In the genomic region with DNA sequence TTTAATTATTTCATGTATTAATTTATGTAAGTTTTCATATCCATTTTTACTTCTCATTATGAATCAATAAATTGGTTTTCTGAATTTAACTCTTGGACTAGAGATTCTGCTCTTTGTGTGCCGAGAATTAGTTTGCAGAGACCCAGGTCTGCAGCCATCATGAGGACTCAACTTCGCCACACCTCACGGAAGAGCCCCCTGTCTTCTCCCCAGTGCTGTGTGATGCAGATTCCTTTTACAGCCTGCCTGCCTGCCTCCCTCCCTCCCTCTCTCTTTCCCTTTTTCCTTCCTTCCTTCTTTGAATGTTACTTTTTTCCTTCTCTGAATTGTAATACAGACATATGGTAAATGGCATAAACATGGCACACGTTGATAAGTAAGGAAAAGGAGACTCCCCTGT, we compare ENCODE assay signal across 8 cellular contexts.
"Had no signal": no experiment of that assay in that cellular context is flagged by ENCODE, and none has a peak within 500 bp of the region (broad histone marks: within the 10 kb centered on the region; RNA-seq: fewer than 3 reads in every experiment).

No MANE protein-coding gene starts in this region.

- ATAC-seq: HepG2 had no signal

- H3K4me1 Mint-ChIP-seq: IgD-negative memory B cell had no signal

- H3K9ac ChIP-seq: GM23248, KMS-11 had no signal

- H3K4me3 ChIP-seq: GM23248 had no signal

- H3K4me3 Mint-ChIP-seq: H9, IgD-negative memory B cell had no signal

- DNase-seq: GM23248, H9, HCEC 1CT, KBM-7 had no signal

- H3K9me3 Mint-ChIP-seq: H9 had no signal

- H3K27ac ChIP-seq: GM23248, HL-60, KMS-11 had no signal

- H3K27ac Mint-ChIP-seq: IgD-negative memory B cell had no signal
